In genomic region chr6:106451419-106451818, GRCh38 we compare ENCODE assay signal across 25 cellular contexts.
DNase-seq lines count a peak whose midpoint lies in the region; FAIRE-seq and TF ChIP-seq lines count a peak whose summit lies in the region.
"Had no signal": no experiment of that assay in that cellular context is flagged by ENCODE, and none has a peak within 500 bp of the region (broad histone marks: within the 10 kb centered on the region; RNA-seq: fewer than 3 reads in every experiment).

No MANE protein-coding gene starts in this region.

- H3K79me2 ChIP-seq in keratinocyte (ENCODE audit: control insufficient read depth, insufficient read depth, low read length): no peaks in the 10 kb centered on the region

- peaks cover 21% of the 10 kb centered on the region for H3K4me1 ChIP-seq in keratinocyte (ENCODE audit: control insufficient read depth, extremely low read depth, insufficient read depth, low read length)
- peaks cover 12% of the 10 kb centered on the region for H3K4me1 ChIP-seq in CD8-positive, alpha-beta memory T cell (ENCODE audit: insufficient read depth, low read length)

- no peak overlapping the region for H2AFZ ChIP-seq in keratinocyte (ENCODE audit: control insufficient read depth, low read length)

- H3K4me1 Mint-ChIP-seq in CD8-positive, alpha-beta memory T cell: peaks cover 11 to 13% (median 12%) of the 10 kb centered on the region in 3 donors

- peak overlapping the region; percentile 10 for H3K27ac ChIP-seq in keratinocyte (ENCODE audit: control insufficient read depth, insufficient read depth, low read length)
- H3K27ac ChIP-seq in CD8-positive, alpha-beta memory T cell (ENCODE audit: low read depth, low read length): no peak overlapping the region
- H3K27ac ChIP-seq: thoracic aorta had no signal

- no peak overlapping the region for H3K4me3 Mint-ChIP-seq in CD8-positive, alpha-beta memory T cell
- H3K4me3 Mint-ChIP-seq: CD8-positive, alpha-beta T cell; H9 had no signal

- dilution Hi-C loops in keratinocyte (cut with MboI; ENCODE audit: extremely low pct_ligation_motif_present, low sequenced_read_pairs): no loop called here

- H3K4me2 ChIP-seq in keratinocyte (ENCODE audit: control insufficient read depth, extremely low read depth, insufficient read depth, low read depth, low read length): peak overlapping the region; percentile 29

- DNase-seq in AG10803 (ENCODE audit: low read depth) (peak; percentile 36), amniotic epithelial cell (ENCODE audit: low read depth) (peak; percentile 20), dermis blood vessel endothelial cell (peak; percentile 10), keratinocyte (ENCODE audit: low read depth, low spot score) (no peak), mesenteric fat pad (ENCODE audit: low spot score) (no peak), HuH-7 (ENCODE audit: low spot score) (no peak), cortex of kidney (lab: John Stamatoyannopoulos, UW) (no peak)
- no peak for DNase-seq in CD8-positive, alpha-beta memory T cell
- DNase-seq: activated CD4-positive, alpha-beta T cell treated with anti-CD3 and anti-CD28 coated beads for 4 hours; activated CD8-positive, alpha-beta memory T cell treated with anti-CD3 and anti-CD28 coated beads for 24 hours; activated effector memory CD4-positive, alpha-beta T cell treated with anti-CD3 and anti-CD28 coated beads, Interleukin-2, amount 50 U/mL, for 16 hours; CD8-positive, alpha-beta T cell; H9; left lung; mesendoderm; NCI-H1105; NCI-H1930; NCI-H524 treated with DMSO at 0.1 percent for 48 hours; NK-92 treated with Interleukin-12 subunit alpha and Interleukin-12 subunit beta, amount 100 ng/mL, for 24 hours; nucleus accumbens; PC-3; stimulated activated naive CD4-positive, alpha-beta T cell treated with Interleukin-2 at 50 U/mL for 16 hours had no signal

- FAIRE-seq in keratinocyte (lab: Jason Lieb, UNC): peak; percentile 53
- FAIRE-seq: GM19239, urothelium cell line had no signal

- POLR2A ChIA-PET in CD8-positive, alpha-beta memory T cell (lab: Charles Lee): interaction anchor here (0.6 kb wide), 1 partner anchor 172 kb away, joined by 7 read pairs; no protein-coding TSS in a partner anchor

- H3K9me1 ChIP-seq in keratinocyte (ENCODE audit: control insufficient read depth, extremely low read depth, insufficient read depth, low read length): no peaks in the 10 kb centered on the region

- TF ChIP-seq CTCF in AG10803 (conservative IDR thresholded peaks at IDR 0.05; ENCODE audit: low read length) (no peak), keratinocyte (optimal IDR thresholded peaks at IDR 0.05 in 1 of 3, IDR thresholded peaks at IDR 0.05 in 1 of 3, conservative IDR thresholded peaks at IDR 0.05 in 1 of 3; ENCODE audit: extremely low read depth in 1 of 3, insufficient read depth in 2 of 3, low read length in 3 of 3) (no peak)

- H3K9me3 ChIP-seq in keratinocyte (ENCODE audit: control insufficient read depth, low read depth, low read length): no peaks in the 10 kb centered on the region
- no peaks in the 10 kb centered on the region for H3K9me3 ChIP-seq in CD8-positive, alpha-beta memory T cell (ENCODE audit: low read length)
- H3K9me3 ChIP-seq: left lung, thoracic aorta had no signal

- no peak overlapping the region for H3K9ac ChIP-seq in keratinocyte (ENCODE audit: control insufficient read depth, extremely low read depth, insufficient read depth, low read length)

- H3K9me3 Mint-ChIP-seq in CD8-positive, alpha-beta memory T cell: no peaks in the 10 kb centered on the region
- H3K9me3 Mint-ChIP-seq: CD8-positive, alpha-beta T cell; H9 had no signal

- peak overlapping the region in 1 of 8 donors; percentile 30 for H3K27ac Mint-ChIP-seq in CD8-positive, alpha-beta memory T cell
- H3K27ac Mint-ChIP-seq: CD8-positive, alpha-beta T cell; H9 had no signal

- H3K36me3 ChIP-seq in keratinocyte (ENCODE audit: control insufficient read depth in 2 of 2, extremely low read depth in 1 of 2, insufficient read depth in 2 of 2, low read length in 2 of 2): peaks cover 0 to 2% of the 10 kb centered on the region in 2 experiments
- no peaks in the 10 kb centered on the region for H3K36me3 ChIP-seq in CD8-positive, alpha-beta memory T cell (ENCODE audit: insufficient read depth, low read length)
- H3K36me3 ChIP-seq: left lung, thoracic aorta had no signal

- H3K4me3 ChIP-seq in AG10803 (ENCODE audit: low read length): no peak overlapping the region
- no peak overlapping the region for H3K4me3 ChIP-seq in keratinocyte (ENCODE audit: control insufficient read depth in 2 of 3, extremely low read depth in 1 of 3, insufficient read depth in 2 of 3, low read depth in 1 of 3, low read length in 3 of 3)
- no peak overlapping the region for H3K4me3 ChIP-seq in CD8-positive, alpha-beta memory T cell (ENCODE audit: low read length)
- H3K4me3 ChIP-seq: left lung, thoracic aorta had no signal

- no peaks in the 10 kb centered on the region for H3K27me3 ChIP-seq in keratinocyte (ENCODE audit: control insufficient read depth, extremely low read depth, insufficient read depth, low read length)
- H3K27me3 ChIP-seq in CD8-positive, alpha-beta memory T cell (ENCODE audit: insufficient read depth, low read length, poor library complexity, severe bottlenecking): no peaks in the 10 kb centered on the region
- H3K27me3 ChIP-seq: left lung had no signal

- H3K27me3 Mint-ChIP-seq in CD8-positive, alpha-beta memory T cell: no peaks in the 10 kb centered on the region

- no peaks in the 10 kb centered on the region for H3K36me3 Mint-ChIP-seq in CD8-positive, alpha-beta memory T cell
- H3K36me3 Mint-ChIP-seq: CD8-positive, alpha-beta T cell had no signal

- CTCF ChIA-PET in CD8-positive, alpha-beta memory T cell (lab: Charles Lee): interaction anchor here (7.6 kb wide), 1 partner anchor 113 kb away, joined by 74 read pairs; no protein-coding TSS in a partner anchor

- H4K20me1 ChIP-seq in keratinocyte (ENCODE audit: control insufficient read depth, extremely low read depth, insufficient read depth, low read length): no peaks in the 10 kb centered on the region

Comparison
In these comparisons a context has a peak if more than half of its experiments do, and no peak if none do; other contexts are left out.
1. DNase-seq: peak in AG10803 (single experiment), amniotic epithelial cell (single experiment) and dermis blood vessel endothelial cell (single experiment); none in keratinocyte (single experiment), CD8-positive, alpha-beta memory T cell (0 of 5), mesenteric fat pad (single experiment), HuH-7 (single experiment) and cortex of kidney (single experiment).